In genomic region chr11:10454902-10455631, GRCh38 we compare ENCODE assay signal across 8 cellular contexts. TPM values are rescaled to one million over a fixed set of nuclear protein-coding genes. Genes with fewer than 3 reads are reported as not detected.
DNase-seq lines count a peak whose midpoint lies in the region; ATAC-seq and TF ChIP-seq lines count a peak whose summit lies in the region.

Gene AMPD3 (plus strand): TSS chr11:10455264. CDS start chr11:10461520, 6,256 bp downstream.

- CTCF ChIA-PET in CD8-positive, alpha-beta T cell (lab: Charles Lee): interaction anchor here (1.1 to 4.9 kb wide), 5 partner anchors 11 to 86 kb away, joined by 3 to 32 read pairs (median 5); partner anchors contain the start of gene RNF141
- CTCF ChIA-PET in activated CD8-positive, alpha-beta memory T cell treated with anti-CD3 and anti-CD28 coated beads, Interleukin-2, amount 10 ng/mL, durations not matched to agents 7 days and 5 days (lab: Charles Lee): interaction anchor here (0.8 to 4.8 kb wide), 7 partner anchors 9 to 86 kb away, joined by 3 to 24 read pairs (median 3); partner anchors contain the start of gene RNF141

- H3K27me3 ChIP-seq in CD8-positive, alpha-beta T cell (ENCODE audit: insufficient read depth, low read length): no peaks in the 10 kb centered on the region
- peaks cover 17% of the 10 kb centered on the region for H3K27me3 ChIP-seq in gastroesophageal sphincter

- H3K27me3 Mint-ChIP-seq in CD8-positive, alpha-beta T cell (ENCODE audit: low read depth): no peaks in the 10 kb centered on the region
- H3K27me3 Mint-ChIP-seq in activated CD8-positive, alpha-beta memory T cell treated with anti-CD3 and anti-CD28 coated beads, Interleukin-2, amount 10 ng/mL, durations not matched to agents 7 days and 5 days: peaks cover 13% of the 10 kb centered on the region

- WGBS in gastroesophageal sphincter (ENCODE audit: low coverage in 1 of 2), 2 donors: 18% methylated on average over 4 of the region's 11 CpGs; no CpG with 5 or more reads in 1 of the 2 donors

- H3K4me3 Mint-ChIP-seq in CD8-positive, alpha-beta T cell: peak within 1 kb of the TSS; percentile 91
- H3K4me3 Mint-ChIP-seq in activated CD8-positive, alpha-beta memory T cell treated with anti-CD3 and anti-CD28 coated beads, Interleukin-2, amount 10 ng/mL, durations not matched to agents 7 days and 5 days: peak within 1 kb of the TSS; percentile 93

- TF ChIP-seq POLR2A in gastroesophageal sphincter (IDR thresholded peaks at IDR 0.05): no peak

- H3K9me3 ChIP-seq in CD8-positive, alpha-beta T cell (ENCODE audit: low read length): no peaks in the 10 kb centered on the region
- H3K9me3 ChIP-seq in gastroesophageal sphincter: no peaks in the 10 kb centered on the region

- H3K27ac ChIP-seq in CD8-positive, alpha-beta T cell (ENCODE audit: low read depth, low read length): peak within 1 kb of the TSS; percentile 10
- H3K27ac ChIP-seq in gastroesophageal sphincter: peak within 1 kb of the TSS in 3 of 4 donors; percentile 68 to 73 (median 70)

- POLR2A ChIA-PET in CD8-positive, alpha-beta T cell (lab: Charles Lee): interaction anchor here (1.0 to 3.4 kb wide), 8 partner anchors 10 to 402 kb away, joined by 3 to 18 read pairs (median 8); partner anchors contain the start of genes EIF4G2 and RNF141

- peaks cover 61% of the 10 kb centered on the region for H3K4me1 ChIP-seq in CD8-positive, alpha-beta T cell (ENCODE audit: insufficient read depth, low read length)
- H3K4me1 ChIP-seq in gastroesophageal sphincter: peaks cover 0 to 52% (median 18%) of the 10 kb centered on the region in 3 donors

- H3K4me3 ChIP-seq in CD8-positive, alpha-beta T cell (ENCODE audit: low read depth, low read length): peak within 1 kb of the TSS; percentile 52
- peak within 1 kb of the TSS in 1 of 2 donors; percentile 35 for H3K4me3 ChIP-seq in gastroesophageal sphincter

- intact Hi-C loops in CD8-positive, alpha-beta T cell (cut with DNase I, micrococcal nuclease): loop anchor here (5.0 to 10.0 kb wide), 11 partner anchors 87 to 1770 kb away; partner anchors contain the start of genes CTR9 (in 2 of the 2), USP47 (in 2 of the 2), ADM (in 1 of the 2) and RNF141 (in 1 of the 2)
- intact Hi-C loops in sciatic nerve (cut with DNase I): no loop called here

- no peak for TF ChIP-seq EP300 in gastroesophageal sphincter (IDR thresholded peaks at IDR 0.05)

- TF ChIP-seq CTCF in CD8-positive, alpha-beta T cell (IDR thresholded peaks at IDR 0.05): no peak
- TF ChIP-seq CTCF in gastroesophageal sphincter (IDR thresholded peaks at IDR 0.05): no peak

- DNase-seq in CD8-positive, alpha-beta T cell: no peak
- DNase-seq in NCI-H2081 (lab: John Stamatoyannopoulos, UW) (peak; percentile 63 to 91), sciatic nerve (ENCODE audit: low spot score) (no peak), GM19238 (ENCODE audit: insufficient read length, low spot score) (no peak)
- no peak for DNase-seq in activated CD8-positive, alpha-beta memory T cell treated with anti-CD3 and anti-CD28 coated beads, Interleukin-2, amount 10 ng/mL, durations not matched to agents 7 days and 5 days

- ATAC-seq in CD8-positive, alpha-beta T cell: no peak
- ATAC-seq in GM21723 (IDR thresholded peaks at IDR 0.05; ENCODE audit: unreplicated experiment) (peak; percentile 15), gastroesophageal sphincter (peak; percentile 87), sciatic nerve (peak; percentile 16), GM18873 (IDR thresholded peaks at IDR 0.05; ENCODE audit: low FRiP score, unreplicated experiment) (no peak)
- ATAC-seq in activated CD8-positive, alpha-beta memory T cell treated with anti-CD3 and anti-CD28 coated beads, Interleukin-2, amount 10 ng/mL, durations not matched to agents 7 days and 5 days: no peak

- no peaks in the 10 kb centered on the region for H3K9me3 Mint-ChIP-seq in CD8-positive, alpha-beta T cell
- H3K9me3 Mint-ChIP-seq in activated CD8-positive, alpha-beta memory T cell treated with anti-CD3 and anti-CD28 coated beads, Interleukin-2, amount 10 ng/mL, durations not matched to agents 7 days and 5 days (ENCODE audit: low read depth): no peaks in the 10 kb centered on the region

- peaks cover 79% of the 10 kb centered on the region for H3K4me1 Mint-ChIP-seq in CD8-positive, alpha-beta T cell (ENCODE audit: low read depth)
- H3K4me1 Mint-ChIP-seq in activated CD8-positive, alpha-beta memory T cell treated with anti-CD3 and anti-CD28 coated beads, Interleukin-2, amount 10 ng/mL, durations not matched to agents 7 days and 5 days: peaks cover 63% of the 10 kb centered on the region

- peaks cover 5% of the 10 kb centered on the region for H3K36me3 Mint-ChIP-seq in CD8-positive, alpha-beta T cell
- H3K36me3 Mint-ChIP-seq in activated CD8-positive, alpha-beta memory T cell treated with anti-CD3 and anti-CD28 coated beads, Interleukin-2, amount 10 ng/mL, durations not matched to agents 7 days and 5 days: peaks cover 3% of the 10 kb centered on the region

- no peaks in the 10 kb centered on the region for H3K36me3 ChIP-seq in CD8-positive, alpha-beta T cell (ENCODE audit: insufficient read depth, low read length)
- H3K36me3 ChIP-seq in gastroesophageal sphincter: no peaks in the 10 kb centered on the region

- peak within 1 kb of the TSS; percentile 98 for H3K27ac Mint-ChIP-seq in CD8-positive, alpha-beta T cell
- H3K27ac Mint-ChIP-seq in activated CD8-positive, alpha-beta memory T cell treated with anti-CD3 and anti-CD28 coated beads, Interleukin-2, amount 10 ng/mL, durations not matched to agents 7 days and 5 days: peak within 1 kb of the TSS; percentile 87

RNA-seq across cellular contexts. Expression of gene AMPD3, which starts in this region (rescaled TPM):
- 10 to 100 TPM; 10.6 to 12.1 TPM for total RNA-seq in CD8-positive, alpha-beta T cell
- 10 to 100 TPM in 1 of 2 experiments, 1 to 10 TPM in 1; 8.8 to 13.4 TPM for total RNA-seq in activated CD8-positive, alpha-beta memory T cell treated with anti-CD3 and anti-CD28 coated beads, Interleukin-2, amount 10 ng/mL, durations not matched to agents 7 days and 5 days
- total RNA-seq in gastroesophageal sphincter: 1 to 10 TPM; 4.3 to 7.3 (median 5.4) TPM
- 9.1 TPM for total RNA-seq in sciatic nerve

Comparison
In these comparisons a context has a peak if more than half of its experiments do, and no peak if none do; other contexts are left out.
1. ATAC-seq: peak in GM21723 (single experiment), gastroesophageal sphincter (single experiment) and sciatic nerve (single experiment); none in CD8-positive, alpha-beta T cell (single experiment), activated CD8-positive, alpha-beta memory T cell treated with anti-CD3 and anti-CD28 coated beads, Interleukin-2, amount 10 ng/mL, durations not matched to agents 7 days and 5 days (single experiment) and GM18873 (single experiment).
2. DNase-seq: peak in NCI-H2081 (2 of 2); none in CD8-positive, alpha-beta T cell (0 of 7), activated CD8-positive, alpha-beta memory T cell treated with anti-CD3 and anti-CD28 coated beads, Interleukin-2, amount 10 ng/mL, durations not matched to agents 7 days and 5 days (single experiment), sciatic nerve (single experiment) and GM19238 (single experiment).